In the genomic region with DNA sequence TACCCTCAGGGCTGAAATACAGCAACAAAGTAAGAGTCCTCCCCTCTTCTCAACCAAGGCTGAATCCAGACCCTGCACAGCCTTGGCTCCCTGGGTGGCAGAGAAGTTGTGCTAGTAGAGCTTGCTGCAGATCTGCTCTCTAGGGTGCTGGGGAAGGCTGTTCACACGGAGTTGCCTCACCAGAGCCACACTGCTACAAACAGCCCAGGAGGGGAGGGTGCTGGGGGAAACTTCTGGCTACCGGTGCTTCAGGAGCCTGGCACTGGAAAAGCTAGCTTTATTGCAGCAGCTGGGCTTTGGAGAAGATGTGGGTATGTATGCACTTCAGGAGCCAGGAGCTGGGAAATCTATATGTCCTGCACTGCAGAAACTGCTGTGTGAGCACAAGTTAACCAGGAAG, we compare ENCODE assay signal across 22 cellular contexts. TPM values are rescaled to one million over a fixed set of nuclear protein-coding genes. Genes with fewer than 3 reads are reported as not detected.
DNase-seq lines count a peak whose midpoint lies in the region; ATAC-seq, FAIRE-seq and TF ChIP-seq lines count a peak whose summit lies in the region.
"Had no signal": no experiment of that assay in that cellular context is flagged by ENCODE, and none has a peak within 500 bp of the region (broad histone marks: within the 10 kb centered on the region; RNA-seq: fewer than 3 reads in every experiment).

No MANE protein-coding gene starts in this region.

- H3K27ac ChIP-seq in endodermal cell (ENCODE audit: low read depth, low read length): no peak overlapping the region
- H3K27ac ChIP-seq: right atrium auricular region, thoracic aorta had no signal

- H3K27ac Mint-ChIP-seq in activated T-cell treated with anti-CD3 and anti-CD28 coated beads, Interleukin-2, amount 50 U/mL, for 72 hours: no peak overlapping the region
- H3K27ac Mint-ChIP-seq in activated T-helper 2 cell treated with anti-CD3 and anti-CD28 coated beads, Interferon-gamma antibody, Interleukin-2, Interleukin-4, amounts not matched to agents 10 μg/mL and 5 μg/mL and 100 μg/mL, durations not matched to agents 14 hours and 24 hours and 36 hours: no peak overlapping the region
- H3K27ac Mint-ChIP-seq in stimulated activated effector memory CD8-positive, alpha-beta T cell treated with anti-CD3 and anti-CD28 coated beads, Interleukin-12 subunit alpha, Interleukin-12 subunit beta, amount 100 ng/mL, for 72 hours: peak overlapping the region; percentile 43
- H3K27ac Mint-ChIP-seq in endodermal cell: no peak overlapping the region
- H3K27ac Mint-ChIP-seq: activated CD4-positive, alpha-beta T cell treated with anti-CD3 and anti-CD28 coated beads, Interleukin-2, amount 10 ng/mL, durations not matched to agents 7 days and 5 days; activated naive CD4-positive, alpha-beta T cell treated with anti-CD3 and anti-CD28 coated beads, Interleukin-2, amount 50 U/mL, for 72 hours; HFFc6; stimulated activated naive B cell treated with anti-CD40 and anti-IgM and Interleukin-4, amounts not matched to agents 10 μg/mL and 1 μg/mL and 100 μg/mL, for 72 hours had no signal

- no peak overlapping the region for H3K9ac ChIP-seq in endodermal cell (ENCODE audit: extremely low read depth, low read length, poor library complexity, severe bottlenecking)

- peak overlapping the region; percentile 5 to 18 for H3K4me3 Mint-ChIP-seq in activated T-cell treated with anti-CD3 and anti-CD28 coated beads, Interleukin-2, amount 50 U/mL, for 72 hours
- peak overlapping the region; percentile 7 for H3K4me3 Mint-ChIP-seq in activated T-helper 2 cell treated with anti-CD3 and anti-CD28 coated beads, Interferon-gamma antibody, Interleukin-2, Interleukin-4, amounts not matched to agents 10 μg/mL and 5 μg/mL and 100 μg/mL, durations not matched to agents 14 hours and 24 hours and 36 hours (ENCODE audit: low read depth)
- no peak overlapping the region for H3K4me3 Mint-ChIP-seq in stimulated activated effector memory CD8-positive, alpha-beta T cell treated with anti-CD3 and anti-CD28 coated beads, Interleukin-12 subunit alpha, Interleukin-12 subunit beta, amount 100 ng/mL, for 72 hours
- H3K4me3 Mint-ChIP-seq in endodermal cell: no peak overlapping the region
- H3K4me3 Mint-ChIP-seq: activated CD4-positive, alpha-beta T cell treated with anti-CD3 and anti-CD28 coated beads, Interleukin-2, amount 10 ng/mL, durations not matched to agents 7 days and 5 days; HFFc6; stimulated activated naive B cell treated with anti-CD40 and anti-IgM and Interleukin-4, amounts not matched to agents 10 μg/mL and 1 μg/mL and 100 μg/mL, for 72 hours had no signal

- no peaks in the 10 kb centered on the region for H3K4me1 ChIP-seq in endodermal cell (ENCODE audit: control insufficient read depth, insufficient read depth, low read length)

- peak overlapping the region; percentile 39 for H3K4me3 ChIP-seq in NB4 (ENCODE audit: low read depth, low read length)
- H3K4me3 ChIP-seq in endodermal cell (ENCODE audit: low read length): no peak overlapping the region
- H3K4me3 ChIP-seq: right atrium auricular region, thoracic aorta had no signal

- H3K36me3 Mint-ChIP-seq in activated T-cell treated with anti-CD3 and anti-CD28 coated beads, Interleukin-2, amount 50 U/mL, for 72 hours (ENCODE audit: insufficient read depth in 2 of 2): no peaks in the 10 kb centered on the region
- peaks cover 21% of the 10 kb centered on the region for H3K36me3 Mint-ChIP-seq in activated T-helper 2 cell treated with anti-CD3 and anti-CD28 coated beads, Interferon-gamma antibody, Interleukin-2, Interleukin-4, amounts not matched to agents 10 μg/mL and 5 μg/mL and 100 μg/mL, durations not matched to agents 14 hours and 24 hours and 36 hours (ENCODE audit: low read depth)
- H3K36me3 Mint-ChIP-seq in stimulated activated effector memory CD8-positive, alpha-beta T cell treated with anti-CD3 and anti-CD28 coated beads, Interleukin-12 subunit alpha, Interleukin-12 subunit beta, amount 100 ng/mL, for 72 hours: peaks cover 13% of the 10 kb centered on the region
- no peaks in the 10 kb centered on the region for H3K36me3 Mint-ChIP-seq in endodermal cell (ENCODE audit: low read depth)
- H3K36me3 Mint-ChIP-seq: stimulated activated naive B cell treated with anti-CD40 and anti-IgM and Interleukin-4, amounts not matched to agents 10 μg/mL and 1 μg/mL and 100 μg/mL, for 72 hours had no signal

- no peaks in the 10 kb centered on the region for H3K9me3 ChIP-seq in endodermal cell (ENCODE audit: control insufficient read depth, low read length)
- H3K9me3 ChIP-seq: right atrium auricular region, thoracic aorta had no signal

- no peaks in the 10 kb centered on the region for H3K36me3 ChIP-seq in endodermal cell (ENCODE audit: control insufficient read depth, insufficient read depth, low read length)
- H3K36me3 ChIP-seq: right atrium auricular region, thoracic aorta had no signal

- intact Hi-C loops in activated T-helper 2 cell treated with anti-CD3 and anti-CD28 coated beads, Interferon-gamma antibody, Interleukin-2, Interleukin-4, amounts not matched to agents 10 μg/mL and 5 μg/mL and 100 μg/mL, durations not matched to agents 14 hours and 24 hours and 36 hours (cut with micrococcal nuclease): loop anchor here (5.0 kb wide), 3 partner anchors 208 to 773 kb away; no protein-coding TSS in a partner anchor

- no peak for TF ChIP-seq POLR2A in NB4 (IDR thresholded peaks at IDR 0.05; ENCODE audit: extremely low read depth, insufficient read length)

- no peaks in the 10 kb centered on the region for H3K9me3 Mint-ChIP-seq in activated T-cell treated with anti-CD3 and anti-CD28 coated beads, Interleukin-2, amount 50 U/mL, for 72 hours
- no peaks in the 10 kb centered on the region for H3K9me3 Mint-ChIP-seq in activated T-helper 2 cell treated with anti-CD3 and anti-CD28 coated beads, Interferon-gamma antibody, Interleukin-2, Interleukin-4, amounts not matched to agents 10 μg/mL and 5 μg/mL and 100 μg/mL, durations not matched to agents 14 hours and 24 hours and 36 hours
- H3K9me3 Mint-ChIP-seq in stimulated activated effector memory CD8-positive, alpha-beta T cell treated with anti-CD3 and anti-CD28 coated beads, Interleukin-12 subunit alpha, Interleukin-12 subunit beta, amount 100 ng/mL, for 72 hours: no peaks in the 10 kb centered on the region
- H3K9me3 Mint-ChIP-seq in endodermal cell: no peaks in the 10 kb centered on the region
- H3K9me3 Mint-ChIP-seq: activated CD4-positive, alpha-beta T cell treated with anti-CD3 and anti-CD28 coated beads, Interleukin-2, amount 10 ng/mL, durations not matched to agents 7 days and 5 days; activated naive CD4-positive, alpha-beta T cell treated with anti-CD3 and anti-CD28 coated beads, Interleukin-2, amount 50 U/mL, for 72 hours; HFFc6; stimulated activated naive B cell treated with anti-CD40 and anti-IgM and Interleukin-4, amounts not matched to agents 10 μg/mL and 1 μg/mL and 100 μg/mL, for 72 hours had no signal

- peaks cover 35% of the 10 kb centered on the region for H3K4me1 Mint-ChIP-seq in activated T-cell treated with anti-CD3 and anti-CD28 coated beads, Interleukin-2, amount 50 U/mL, for 72 hours (ENCODE audit: low read depth)
- peaks cover 44% of the 10 kb centered on the region for H3K4me1 Mint-ChIP-seq in activated T-helper 2 cell treated with anti-CD3 and anti-CD28 coated beads, Interferon-gamma antibody, Interleukin-2, Interleukin-4, amounts not matched to agents 10 μg/mL and 5 μg/mL and 100 μg/mL, durations not matched to agents 14 hours and 24 hours and 36 hours (ENCODE audit: low read depth)
- peaks cover 34% of the 10 kb centered on the region for H3K4me1 Mint-ChIP-seq in stimulated activated effector memory CD8-positive, alpha-beta T cell treated with anti-CD3 and anti-CD28 coated beads, Interleukin-12 subunit alpha, Interleukin-12 subunit beta, amount 100 ng/mL, for 72 hours
- H3K4me1 Mint-ChIP-seq in endodermal cell: peaks cover 12% of the 10 kb centered on the region

- H3K27me3 ChIP-seq in endodermal cell (ENCODE audit: control insufficient read depth, insufficient read depth, low read length, poor library complexity, severe bottlenecking): peaks cover 54% of the 10 kb centered on the region

- 51% methylated on average over 2 of the region's 2 CpGs; no CpG with 5 or more reads in 1 of the 2 experiments for WGBS in endodermal cell (ENCODE audit: insufficient coverage in 1 of 2, insufficient read length in 1 of 2), 2 experiments

- TF ChIP-seq CTCF in NB4 (IDR thresholded peaks at IDR 0.05; ENCODE audit: low read depth, low read length): no peak
- no peak for TF ChIP-seq CTCF in endodermal cell (conservative IDR thresholded peaks at IDR 0.05)
- no peak for TF ChIP-seq CTCF in D721Med (IDR thresholded peaks at IDR 0.05; ENCODE audit: insufficient read depth, missing control alignments)

- DNase-seq in activated T-cell treated with anti-CD3 and anti-CD28 coated beads, Interleukin-2, amount 50 U/mL, for 72 hours: no peak
- DNase-seq in activated T-cell treated with anti-CD3 and anti-CD28 coated beads, Interleukin-2, amount 50 U/mL, for 1 hour: no peak
- peak; percentile 82 for DNase-seq in NB4 (ENCODE audit: low read depth)
- DNase-seq in activated T-helper 2 cell treated with anti-CD3 and anti-CD28 coated beads, Interferon-gamma antibody, Interleukin-2, Interleukin-4, amounts not matched to agents 10 μg/mL and 5 μg/mL and 100 μg/mL, durations not matched to agents 14 hours and 24 hours and 36 hours (ENCODE audit: low spot score): no peak
- DNase-seq in stimulated activated effector memory CD8-positive, alpha-beta T cell treated with anti-CD3 and anti-CD28 coated beads, Interleukin-12 subunit alpha, Interleukin-12 subunit beta, amount 100 ng/mL, for 72 hours (ENCODE audit: low spot score in 2 of 2): no peak
- DNase-seq in NCI-H2171 (lab: John Stamatoyannopoulos, UW): no peak
- DNase-seq in endodermal cell: no peak
- no peak for DNase-seq in D721Med (ENCODE audit: insufficient read length, low spot score)
- DNase-seq: activated CD4-positive, alpha-beta T cell treated with anti-CD3 and anti-CD28 coated beads, Interleukin-2, amount 10 ng/mL, durations not matched to agents 7 days and 5 days; C1 segment of cervical spinal cord; cerebellar nuclear complex; DMS153; effector memory CD4-positive, alpha-beta T cell; HFFc6; NCI-H1105 treated with DMSO at 0.1 percent for 48 hours; NCI-H82; nucleus accumbens; stimulated activated naive B cell treated with anti-CD40 and anti-IgM and Interleukin-4, amounts not matched to agents 10 μg/mL and 1 μg/mL and 100 μg/mL, for 72 hours had no signal

- peaks cover 6% of the 10 kb centered on the region for H3K27me3 Mint-ChIP-seq in activated T-cell treated with anti-CD3 and anti-CD28 coated beads, Interleukin-2, amount 50 U/mL, for 72 hours (ENCODE audit: low read depth)
- no peaks in the 10 kb centered on the region for H3K27me3 Mint-ChIP-seq in activated T-helper 2 cell treated with anti-CD3 and anti-CD28 coated beads, Interferon-gamma antibody, Interleukin-2, Interleukin-4, amounts not matched to agents 10 μg/mL and 5 μg/mL and 100 μg/mL, durations not matched to agents 14 hours and 24 hours and 36 hours (ENCODE audit: low read depth)
- H3K27me3 Mint-ChIP-seq in endodermal cell (ENCODE audit: insufficient read depth): peaks cover 64% of the 10 kb centered on the region

- ATAC-seq in activated T-cell treated with anti-CD3 and anti-CD28 coated beads, Interleukin-2, amount 50 U/mL, for 72 hours (replicated peaks in 1 of 2): no peak
- no peak for ATAC-seq in stimulated activated effector memory CD8-positive, alpha-beta T cell treated with anti-CD3 and anti-CD28 coated beads, Interleukin-12 subunit alpha, Interleukin-12 subunit beta, amount 100 ng/mL, for 72 hours
- ATAC-seq: activated naive CD4-positive, alpha-beta T cell treated with anti-CD3 and anti-CD28 coated beads, Interleukin-2, amount 50 U/mL, for 72 hours; stimulated activated naive B cell treated with anti-CD40 and anti-IgM and Interleukin-4, amounts not matched to agents 10 μg/mL and 1 μg/mL and 100 μg/mL, for 72 hours had no signal

- no peak for FAIRE-seq in D721Med (lab: Jason Lieb, UNC)
- FAIRE-seq: RCC 7860 had no signal

RNA-seq across cellular contexts. Expression of gene SUPT3H, which starts 37.6 kb away (rescaled TPM):
- total RNA-seq in activated T-cell treated with anti-CD3 and anti-CD28 coated beads, Interleukin-2, amount 50 U/mL, for 72 hours: 10 to 100 TPM; 18.5 to 19.4 TPM
- 14.8 and 19.4 TPM in 2 replicates for total RNA-seq in activated T-helper 2 cell treated with anti-CD3 and anti-CD28 coated beads, Interferon-gamma antibody, Interleukin-2, Interleukin-4, amounts not matched to agents 10 μg/mL and 5 μg/mL and 100 μg/mL, durations not matched to agents 14 hours and 24 hours and 36 hours
- total RNA-seq in endodermal cell: 10 to 100 TPM; 32.4 to 34.7 TPM
- 22.9 TPM for polyA plus RNA-seq in endodermal cell (2013, experiment 1 of 2)
- polyA plus RNA-seq in endodermal cell (2013, experiment 2 of 2): 26.2 TPM

Comparison
In these comparisons a context has a peak if more than half of its experiments do, and no peak if none do; other contexts are left out.
1. H3K4me3 Mint-ChIP-seq: peak in activated T-cell treated with anti-CD3 and anti-CD28 coated beads, Interleukin-2, amount 50 U/mL, for 72 hours (2 of 2) and activated T-helper 2 cell treated with anti-CD3 and anti-CD28 coated beads, Interferon-gamma antibody, Interleukin-2, Interleukin-4, amounts not matched to agents 10 μg/mL and 5 μg/mL and 100 μg/mL, durations not matched to agents 14 hours and 24 hours and 36 hours (single experiment); none in stimulated activated effector memory CD8-positive, alpha-beta T cell treated with anti-CD3 and anti-CD28 coated beads, Interleukin-12 subunit alpha, Interleukin-12 subunit beta, amount 100 ng/mL, for 72 hours (single experiment) and endodermal cell (single experiment).